25 cellular contexts compared by ENCODE assay signal in the genomic region with DNA sequence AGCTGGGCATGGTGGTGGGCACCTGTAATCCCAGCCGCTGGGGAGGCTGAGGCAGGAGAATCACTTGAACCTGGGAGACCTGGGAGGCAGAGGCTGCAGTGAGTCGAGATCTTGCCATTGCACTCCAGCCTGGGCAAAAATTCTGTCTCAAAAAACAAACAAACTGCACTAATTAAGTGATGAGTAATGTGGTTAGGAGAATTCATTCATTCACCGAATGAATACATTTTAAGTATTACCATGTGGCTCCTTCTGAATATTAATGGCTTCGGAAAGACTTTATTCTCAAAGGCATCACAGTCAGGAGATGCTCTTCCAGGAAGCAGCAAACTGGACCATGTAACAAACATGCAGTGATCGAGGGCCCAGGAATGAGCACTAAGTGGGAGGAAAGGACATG. TPM values are rescaled to one million over a fixed set of nuclear protein-coding genes. Genes with fewer than 3 reads are reported as not detected.
"Had no signal": no experiment of that assay in that cellular context is flagged by ENCODE, and none has a peak within 500 bp of the region (broad histone marks: within the 10 kb centered on the region; RNA-seq: fewer than 3 reads in every experiment).

No MANE protein-coding gene starts in this region.

- DNase-seq: activated CD4-positive, alpha-beta memory T cell treated with anti-CD3 and anti-CD28 coated beads for 36 hours; activated CD4-positive, alpha-beta T cell treated with anti-CD3 and anti-CD28 coated beads, Interleukin-2, amount 10 ng/mL, durations not matched to agents 7 days and 5 days; activated CD4-positive, CD25-positive, alpha-beta regulatory T cell; activated CD8-positive, alpha-beta memory T cell treated with anti-CD3 and anti-CD28 coated beads for 24 hours; activated effector memory CD4-positive, alpha-beta T cell treated with anti-CD3 and anti-CD28 coated beads, Interleukin-2, amount 50 U/mL, for 16 hours; activated naive CD4-positive, alpha-beta T cell treated with Interleukin-2 at 50 U/mL for 16 hours; activated naive CD8-positive, alpha-beta T cell treated with anti-CD3 and anti-CD28 coated beads, Interleukin-2, amount 50 U/mL, for 24 hours; activated T-cell treated with anti-CD3 and anti-CD28 coated beads, Interleukin-2, amount 50 U/mL, for 4 hours; amniotic stem cell; Kasumi-1; NCI-H1105 treated with DMSO at 0.1 percent for 48 hours; NCI-H1436 treated with DMSO at 0.1 percent for 48 hours; NCI-H187; NCI-H2081; NCI-H510A treated with DMSO at 0.1 percent for 48 hours; NCI-H69; PC-3; SIG-M5; T-helper 17 cell; T1000 had no signal

- H3K27ac Mint-ChIP-seq: activated CD4-positive, alpha-beta memory T cell treated with anti-CD3 and anti-CD28 coated beads for 36 hours; activated CD4-positive, alpha-beta T cell treated with anti-CD3 and anti-CD28 coated beads, Interleukin-2, amount 10 ng/mL, durations not matched to agents 7 days and 5 days; activated naive CD4-positive, alpha-beta T cell treated with anti-CD3 and anti-CD28 coated beads, Interleukin-2, amount 50 U/mL, for 72 hours; activated naive CD8-positive, alpha-beta T cell treated with anti-CD3 and anti-CD28 coated beads, Interleukin-2, amount 50 U/mL, for 24 hours; brain; T-helper 17 cell had no signal

- H3K36me3 ChIP-seq: ascending aorta had no signal

- H3K9me3 ChIP-seq: ascending aorta had no signal

- H3K27ac ChIP-seq: ascending aorta, VCaP had no signal

- H3K27me3 Mint-ChIP-seq: brain had no signal

- ATAC-seq: activated naive CD4-positive, alpha-beta T cell treated with anti-CD3 and anti-CD28 coated beads, Interleukin-2, amount 50 U/mL, for 72 hours; activated naive CD8-positive, alpha-beta T cell treated with anti-CD3 and anti-CD28 coated beads, Interleukin-2, amount 50 U/mL, for 24 hours; activated T-cell treated with anti-CD3 and anti-CD28 coated beads, Interleukin-2, amount 50 U/mL, for 4 hours; PC-3; T-helper 17 cell had no signal

- H3K27me3 ChIP-seq: ascending aorta had no signal

- H3K4me1 ChIP-seq: ascending aorta had no signal

- H3K4me3 ChIP-seq: ascending aorta had no signal

- H3K36me3 Mint-ChIP-seq: activated CD4-positive, alpha-beta memory T cell treated with anti-CD3 and anti-CD28 coated beads for 36 hours; activated naive CD4-positive, alpha-beta T cell treated with anti-CD3 and anti-CD28 coated beads, Interleukin-2, amount 50 U/mL, for 72 hours; brain had no signal

- H3K4me3 Mint-ChIP-seq: activated CD4-positive, alpha-beta memory T cell treated with anti-CD3 and anti-CD28 coated beads for 36 hours; activated CD4-positive, alpha-beta T cell treated with anti-CD3 and anti-CD28 coated beads, Interleukin-2, amount 10 ng/mL, durations not matched to agents 7 days and 5 days; activated naive CD8-positive, alpha-beta T cell treated with anti-CD3 and anti-CD28 coated beads, Interleukin-2, amount 50 U/mL, for 24 hours; activated T-cell treated with anti-CD3 and anti-CD28 coated beads, Interleukin-2, amount 50 U/mL, for 4 hours; brain; central memory CD8-positive, alpha-beta T cell; T-helper 17 cell had no signal

- H3K9me3 Mint-ChIP-seq: activated CD4-positive, alpha-beta memory T cell treated with anti-CD3 and anti-CD28 coated beads for 36 hours; activated CD4-positive, alpha-beta T cell treated with anti-CD3 and anti-CD28 coated beads, Interleukin-2, amount 10 ng/mL, durations not matched to agents 7 days and 5 days; activated naive CD4-positive, alpha-beta T cell treated with anti-CD3 and anti-CD28 coated beads, Interleukin-2, amount 50 U/mL, for 72 hours; activated naive CD8-positive, alpha-beta T cell treated with anti-CD3 and anti-CD28 coated beads, Interleukin-2, amount 50 U/mL, for 24 hours; activated T-cell treated with anti-CD3 and anti-CD28 coated beads, Interleukin-2, amount 50 U/mL, for 4 hours; brain; central memory CD8-positive, alpha-beta T cell had no signal

RNA-seq across cellular contexts. Expression of gene SPTSSB, which starts 23.6 kb away (rescaled TPM):
- total RNA-seq: activated CD4-positive, alpha-beta memory T cell treated with anti-CD3 and anti-CD28 coated beads for 36 hours; activated CD4-positive, alpha-beta T cell treated with anti-CD3 and anti-CD28 coated beads, Interleukin-2, amount 10 ng/mL, durations not matched to agents 7 days and 5 days; activated naive CD4-positive, alpha-beta T cell treated with anti-CD3 and anti-CD28 coated beads, Interleukin-2, amount 50 U/mL, for 72 hours; ascending aorta had no signal
